ENCODE assay signal across 18 cellular contexts in genomic region chrX:39922926-39923325, GRCh38.
"Had no signal": no experiment of that assay in that cellular context is flagged by ENCODE, and none has a peak within 500 bp of the region (broad histone marks: within the 10 kb centered on the region; RNA-seq: fewer than 3 reads in every experiment).

No MANE protein-coding gene starts in this region.

- H3K27ac ChIP-seq: KMS-11 had no signal

- ATAC-seq: HepG2, K562 had no signal

- DNase-seq: Kasumi-1, MM.1S, NCI-H1092 treated with DMSO at 0.1 percent for 48 hours, NCI-H1436, NCI-H187, NCI-H2029, NCI-H2081 treated with DMSO at 0.1 percent for 48 hours, NCI-H345, NCI-H446 treated with DMSO at 0.1 percent for 48 hours, NCI-H510A treated with DMSO at 0.1 percent for 48 hours, NCI-H526, RPMI8226, SHP77, SK-N-SH, SW 1271 had no signal
